Comparison of ENCODE assay signal across 29 cellular contexts in genomic region chr3:156511987-156512677, GRCh38. TPM values are rescaled to one million over a fixed set of nuclear protein-coding genes. Genes with fewer than 3 reads are reported as not detected.
DNase-seq lines count a peak whose midpoint lies in the region; ATAC-seq and TF ChIP-seq lines count a peak whose summit lies in the region.
"Had no signal": no experiment of that assay in that cellular context is flagged by ENCODE, and none has a peak within 500 bp of the region (broad histone marks: within the 10 kb centered on the region; RNA-seq: fewer than 3 reads in every experiment).

No MANE protein-coding gene starts in this region.

- no peak for DNase-seq in activated CD8-positive, alpha-beta memory T cell treated with anti-CD3 and anti-CD28 coated beads, Interleukin-2, amount 10 ng/mL, durations not matched to agents 7 days and 5 days
- DNase-seq in activated CD8-positive, alpha-beta memory T cell treated with anti-CD3 and anti-CD28 coated beads, Interleukin-2, amount 50 U/mL, for 48 hours, result no peak
- DNase-seq in DND-41, result no peak
- peak; percentile 55 for DNase-seq in NCI-H524 treated with DMSO at 0.1 percent for 48 hours (lab: John Stamatoyannopoulos, UW)
- DNase-seq in breast epithelium (ENCODE audit: low spot score in 2 of 2), result no peak
- no peak for DNase-seq in middle frontal gyrus (ENCODE audit: extremely low spot score, low spot score)
- DNase-seq: activated effector memory CD4-positive, alpha-beta T cell treated with anti-CD3 and anti-CD28 coated beads, Interleukin-2, amount 50 U/mL, for 16 hours; anterior cingulate cortex; Calu3; effector memory CD4-positive, alpha-beta T cell; EL; head of caudate nucleus; kidney; NCI-H1436; NCI-H2081 treated with DMSO at 0.1 percent for 48 hours; NCI-H526; nephron progenitor cell; ovary; retina; RPMI8226; stimulated activated naive CD8-positive, alpha-beta T cell treated with anti-CD3 and anti-CD28 coated beads, Interleukin-15, amount 100 ng/mL, for 72 hours; uterus had no signal

- intact Hi-C loops in breast epithelium (cut with DNase I; ENCODE audit: low total_unique reads), result loop anchor here (1.0 kb wide), 1 partner anchor 9 kb away; no protein-coding TSS in a partner anchor

- H3K9me3 Mint-ChIP-seq in activated CD8-positive, alpha-beta memory T cell treated with anti-CD3 and anti-CD28 coated beads, Interleukin-2, amount 10 ng/mL, durations not matched to agents 7 days and 5 days (ENCODE audit: low read depth), result no peaks in the 10 kb centered on the region
- no peaks in the 10 kb centered on the region for H3K9me3 Mint-ChIP-seq in activated T-helper 17 cell treated with anti-CD3 and anti-CD28 coated beads, Interleukin-2, amount 50 U/mL, for 72 hours
- H3K9me3 Mint-ChIP-seq: nephron progenitor cell; stimulated activated naive CD8-positive, alpha-beta T cell treated with anti-CD3 and anti-CD28 coated beads, Interleukin-15, amount 100 ng/mL, for 72 hours had no signal

- no peaks in the 10 kb centered on the region for H4K20me1 ChIP-seq in DND-41 (ENCODE audit: insufficient read depth, low read length)

- H3K36me3 ChIP-seq in DND-41 (ENCODE audit: insufficient read depth, low read length), result no peaks in the 10 kb centered on the region
- H3K36me3 ChIP-seq in breast epithelium, result no peaks in the 10 kb centered on the region
- H3K36me3 ChIP-seq: ovary, SJSA1, uterus had no signal

- ATAC-seq in activated CD8-positive, alpha-beta memory T cell treated with anti-CD3 and anti-CD28 coated beads, Interleukin-2, amount 10 ng/mL, durations not matched to agents 7 days and 5 days, result peak; percentile 43
- ATAC-seq in DND-41 (ENCODE audit: insufficient read depth, low read depth) (peak; percentile 43; the same call in 1 of the 3 replicates), GM21528 (IDR thresholded peaks at IDR 0.05; ENCODE audit: low FRiP score, unreplicated experiment) (no peak)
- peak; percentile 51 for ATAC-seq in activated T-helper 17 cell treated with anti-CD3 and anti-CD28 coated beads, Interleukin-2, amount 50 U/mL, for 72 hours (replicated peaks)
- ATAC-seq: GM12878; stimulated activated naive CD8-positive, alpha-beta T cell treated with anti-CD3 and anti-CD28 coated beads, Interleukin-15, amount 100 ng/mL, for 72 hours had no signal

- H3K9ac ChIP-seq in DND-41 (ENCODE audit: low read depth, low read length), result no peak overlapping the region

- no peaks in the 10 kb centered on the region for H3K36me3 Mint-ChIP-seq in activated CD8-positive, alpha-beta memory T cell treated with anti-CD3 and anti-CD28 coated beads, Interleukin-2, amount 10 ng/mL, durations not matched to agents 7 days and 5 days
- no peaks in the 10 kb centered on the region for H3K36me3 Mint-ChIP-seq in activated T-helper 17 cell treated with anti-CD3 and anti-CD28 coated beads, Interleukin-2, amount 50 U/mL, for 72 hours (ENCODE audit: low read depth)

- H3K27ac ChIP-seq in DND-41 (ENCODE audit: low read length) (no peak overlapping the region), breast epithelium (no peak overlapping the region)
- H3K27ac ChIP-seq: C4-2B, coronary artery, ovary, SJSA1, skin epidermis, uterus had no signal

- no peak for TF ChIP-seq CTCF in DND-41 (IDR thresholded peaks at IDR 0.05; ENCODE audit: borderline replicate concordance, extremely low read depth, low read length, poor library complexity, severe bottlenecking)
- TF ChIP-seq CTCF in breast epithelium (IDR thresholded peaks at IDR 0.05), result no peak

- H3K4me1 Mint-ChIP-seq in activated CD8-positive, alpha-beta memory T cell treated with anti-CD3 and anti-CD28 coated beads, Interleukin-2, amount 10 ng/mL, durations not matched to agents 7 days and 5 days, result peaks cover 13% of the 10 kb centered on the region
- H3K4me1 Mint-ChIP-seq in activated T-helper 17 cell treated with anti-CD3 and anti-CD28 coated beads, Interleukin-2, amount 50 U/mL, for 72 hours, result peaks cover 12% of the 10 kb centered on the region
- H3K4me1 Mint-ChIP-seq: nephron progenitor cell had no signal

- H3K27ac Mint-ChIP-seq in activated CD8-positive, alpha-beta memory T cell treated with anti-CD3 and anti-CD28 coated beads, Interleukin-2, amount 10 ng/mL, durations not matched to agents 7 days and 5 days, result peak overlapping the region; percentile 24
- peak overlapping the region; percentile 39 for H3K27ac Mint-ChIP-seq in activated T-helper 17 cell treated with anti-CD3 and anti-CD28 coated beads, Interleukin-2, amount 50 U/mL, for 72 hours
- H3K27ac Mint-ChIP-seq: nephron progenitor cell had no signal

- CTCF ChIA-PET in activated CD8-positive, alpha-beta memory T cell treated with anti-CD3 and anti-CD28 coated beads, Interleukin-2, amount 10 ng/mL, durations not matched to agents 7 days and 5 days (lab: Charles Lee), result interaction anchor here (1.2 to 7.5 kb wide), 6 partner anchors 13 to 625 kb away, joined by 3 to 75 read pairs (median 4); no protein-coding TSS in a partner anchor

- no peak overlapping the region for H3K4me3 ChIP-seq in DND-41 (ENCODE audit: low read depth in 1 of 2, low read length in 2 of 2)
- no peak overlapping the region for H3K4me3 ChIP-seq in breast epithelium
- H3K4me3 ChIP-seq: coronary artery, GM12878, ovary, SJSA1, skin epidermis, uterus had no signal

- no peak for TF ChIP-seq POLR2A in breast epithelium (IDR thresholded peaks at IDR 0.05)

- peaks cover 2% of the 10 kb centered on the region for H3K27me3 Mint-ChIP-seq in activated CD8-positive, alpha-beta memory T cell treated with anti-CD3 and anti-CD28 coated beads, Interleukin-2, amount 10 ng/mL, durations not matched to agents 7 days and 5 days
- no peaks in the 10 kb centered on the region for H3K27me3 Mint-ChIP-seq in activated T-helper 17 cell treated with anti-CD3 and anti-CD28 coated beads, Interleukin-2, amount 50 U/mL, for 72 hours

- no peak overlapping the region for H2AFZ ChIP-seq in DND-41 (ENCODE audit: low read depth, low read length)

- H3K9me3 ChIP-seq in DND-41 (ENCODE audit: insufficient read depth, low read length, severe bottlenecking) (no peaks in the 10 kb centered on the region), breast epithelium (no peaks in the 10 kb centered on the region)
- H3K9me3 ChIP-seq: ovary, SJSA1, uterus had no signal

- no peak overlapping the region for H3K4me3 Mint-ChIP-seq in activated CD8-positive, alpha-beta memory T cell treated with anti-CD3 and anti-CD28 coated beads, Interleukin-2, amount 10 ng/mL, durations not matched to agents 7 days and 5 days
- H3K4me3 Mint-ChIP-seq in activated T-helper 17 cell treated with anti-CD3 and anti-CD28 coated beads, Interleukin-2, amount 50 U/mL, for 72 hours, result no peak overlapping the region
- H3K4me3 Mint-ChIP-seq: nephron progenitor cell; stimulated activated naive CD8-positive, alpha-beta T cell treated with anti-CD3 and anti-CD28 coated beads, Interleukin-15, amount 100 ng/mL, for 72 hours had no signal

- H3K4me1 ChIP-seq in DND-41 (ENCODE audit: insufficient read depth, low read length), result no peaks in the 10 kb centered on the region
- no peaks in the 10 kb centered on the region for H3K4me1 ChIP-seq in breast epithelium
- H3K4me1 ChIP-seq: uterus had no signal

- H3K4me2 ChIP-seq in DND-41 (ENCODE audit: insufficient read depth, low read length), result no peak overlapping the region

- peaks cover 19% of the 10 kb centered on the region for H3K27me3 ChIP-seq in DND-41 (ENCODE audit: insufficient read depth, low read length, poor library complexity)
- H3K27me3 ChIP-seq in breast epithelium, result no peaks in the 10 kb centered on the region
- H3K27me3 ChIP-seq: ovary, SJSA1, uterus had no signal

- H3K79me2 ChIP-seq in DND-41 (ENCODE audit: insufficient read depth, low read length), result no peaks in the 10 kb centered on the region

RNA-seq across cellular contexts. Expression of gene SSR3, which starts 42.8 kb away (rescaled TPM):
- total RNA-seq in activated CD8-positive, alpha-beta memory T cell treated with anti-CD3 and anti-CD28 coated beads, Interleukin-2, amount 10 ng/mL, durations not matched to agents 7 days and 5 days, result 100 to 1,000 TPM; 121 to 147 TPM
- 100 to 1,000 TPM; 140 to 188 TPM for total RNA-seq in activated T-helper 17 cell treated with anti-CD3 and anti-CD28 coated beads, Interleukin-2, amount 50 U/mL, for 72 hours
- 100 to 1,000 TPM; 109 to 156 (median 110) TPM for total RNA-seq in breast epithelium
